21 cellular contexts compared by ENCODE assay signal in the genomic region with DNA sequence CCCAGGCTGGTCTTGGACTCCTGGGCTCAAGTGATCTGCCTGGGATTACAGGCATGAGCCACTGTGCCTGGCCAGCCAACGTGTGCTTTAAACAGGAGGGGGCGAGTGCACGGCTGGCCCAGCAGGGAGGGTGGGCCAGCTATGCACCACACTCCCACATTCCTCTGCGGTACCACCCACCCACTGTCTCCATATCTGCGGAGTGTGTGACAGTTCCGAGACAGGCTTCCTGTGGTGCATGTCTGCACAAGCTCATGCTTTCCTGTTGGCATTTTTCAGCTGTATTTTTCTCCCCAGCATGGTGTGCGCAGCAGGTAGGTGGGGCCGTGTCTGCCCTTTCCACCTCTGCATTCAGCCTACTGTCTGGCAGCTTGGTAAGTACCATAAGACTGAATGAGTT.
A peak's percentile ranks its signal among the peaks of the same experiment; 100 is the strongest.
DNase-seq lines count a peak whose midpoint lies in the region; ATAC-seq and TF ChIP-seq lines count a peak whose summit lies in the region.
"Had no signal": no experiment of that assay in that cellular context is flagged by ENCODE, and none has a peak within 500 bp of the region (broad histone marks: within the 10 kb centered on the region; RNA-seq: fewer than 3 reads in every experiment).

No MANE protein-coding gene starts in this region.

- peaks cover 2% of the 10 kb centered on the region for H3K36me3 Mint-ChIP-seq in mesothelial cell of epicardium
- H3K36me3 Mint-ChIP-seq in stimulated activated memory B cell treated with anti-CD40 and anti-IgM and Interleukin-4, amounts not matched to agents 10 μg/mL and 1 μg/mL and 100 μg/mL, for 72 hours = no peaks in the 10 kb centered on the region
- H3K36me3 Mint-ChIP-seq: CD8-positive, alpha-beta T cell had no signal

- CTCF ChIA-PET in RWPE1 (lab: Yijun Ruan, JAX) = no interaction called here

- H3K4me1 ChIP-seq in upper lobe of right lung = no peaks in the 10 kb centered on the region
- H3K4me1 ChIP-seq: SJCRH30 had no signal

- no peaks in the 10 kb centered on the region for H3K36me3 ChIP-seq in upper lobe of right lung
- H3K36me3 ChIP-seq: BLaER1 treated with 17β-estradiol and CSF1 and Interleukin-3, amounts not matched to agents 10 nM and 100 nM; SJCRH30 had no signal

- no peak overlapping the region for H3K4me3 ChIP-seq in upper lobe of right lung
- H3K4me3 ChIP-seq: BLaER1 treated with 17β-estradiol and CSF1 and Interleukin-3, amounts not matched to agents 10 nM and 100 nM; SJCRH30 had no signal

- POLR2A ChIA-PET in RWPE1 (lab: Yijun Ruan, JAX; ENCODE audit: low non-redundant PET) = no interaction called here

- H3K4me3 Mint-ChIP-seq in mesothelial cell of epicardium = no peak overlapping the region
- H3K4me3 Mint-ChIP-seq in stimulated activated memory B cell treated with anti-CD40 and anti-IgM and Interleukin-4, amounts not matched to agents 10 μg/mL and 1 μg/mL and 100 μg/mL, for 72 hours = no peak overlapping the region
- H3K4me3 Mint-ChIP-seq: CD8-positive, alpha-beta T cell had no signal

- peak overlapping the region; percentile 87 for H3K27ac Mint-ChIP-seq in mesothelial cell of epicardium
- H3K27ac Mint-ChIP-seq in stimulated activated memory B cell treated with anti-CD40 and anti-IgM and Interleukin-4, amounts not matched to agents 10 μg/mL and 1 μg/mL and 100 μg/mL, for 72 hours = no peak overlapping the region
- H3K27ac Mint-ChIP-seq: CD8-positive, alpha-beta T cell had no signal

- peaks cover 23% of the 10 kb centered on the region for H3K9me3 Mint-ChIP-seq in mesothelial cell of epicardium
- H3K9me3 Mint-ChIP-seq in stimulated activated memory B cell treated with anti-CD40 and anti-IgM and Interleukin-4, amounts not matched to agents 10 μg/mL and 1 μg/mL and 100 μg/mL, for 72 hours = peaks cover 14% of the 10 kb centered on the region

- DNase-seq in RWPE1 (ENCODE audit: low spot score) (peak; percentile 51), epithelial cell of prostate (ENCODE audit: low read depth, low spot score) (peak; percentile 73), mesothelial cell of epicardium (ENCODE audit: low spot score in 2 of 2, unreplicated experiment in 2 of 2) (no peak), upper lobe of right lung (no peak)
- DNase-seq: Calu3; CD8-positive, alpha-beta T cell; DMS53; KBM-7; MV-4-11; NCI-H1417; NCI-H187; NCI-H2227 treated with DMSO at 0.1 percent for 48 hours; NCI-H510A treated with DMSO at 0.1 percent for 48 hours; PC-3; RPMI8226; SJCRH30 had no signal

- peaks cover 26% of the 10 kb centered on the region for H3K4me1 Mint-ChIP-seq in mesothelial cell of epicardium
- no peaks in the 10 kb centered on the region for H3K4me1 Mint-ChIP-seq in stimulated activated memory B cell treated with anti-CD40 and anti-IgM and Interleukin-4, amounts not matched to agents 10 μg/mL and 1 μg/mL and 100 μg/mL, for 72 hours

- intact Hi-C loops in upper lobe of right lung (cut with DNase I) = no loop called here

- H3K9me3 ChIP-seq in upper lobe of right lung = no peaks in the 10 kb centered on the region
- H3K9me3 ChIP-seq: SJCRH30 had no signal

- no peaks in the 10 kb centered on the region for H3K27me3 Mint-ChIP-seq in mesothelial cell of epicardium (ENCODE audit: low read depth)
- H3K27me3 Mint-ChIP-seq in stimulated activated memory B cell treated with anti-CD40 and anti-IgM and Interleukin-4, amounts not matched to agents 10 μg/mL and 1 μg/mL and 100 μg/mL, for 72 hours = peaks cover 26% of the 10 kb centered on the region

- TF ChIP-seq CTCF in RWPE1 (conservative IDR thresholded peaks at IDR 0.05; ENCODE audit: low read depth) (no peak), mesothelial cell of epicardium (IDR thresholded peaks at IDR 0.05; ENCODE audit: unreplicated experiment) (no peak), upper lobe of right lung (IDR thresholded peaks at IDR 0.05) (no peak)

- H3K27me3 ChIP-seq in upper lobe of right lung = no peaks in the 10 kb centered on the region
- H3K27me3 ChIP-seq: BLaER1 treated with 17β-estradiol and CSF1 and Interleukin-3, amounts not matched to agents 10 nM and 100 nM; SJCRH30 had no signal

- peak overlapping the region; percentile 71 for H3K27ac ChIP-seq in RWPE1
- peak overlapping the region; percentile 91 for H3K27ac ChIP-seq in epithelial cell of prostate
- no peak overlapping the region for H3K27ac ChIP-seq in upper lobe of right lung
- H3K27ac ChIP-seq: SJCRH30 had no signal

- ATAC-seq in stimulated activated memory B cell treated with anti-CD40 and anti-IgM and Interleukin-4, amounts not matched to agents 10 μg/mL and 1 μg/mL and 100 μg/mL, for 72 hours = peak; percentile 12
- ATAC-seq in upper lobe of right lung = no peak
- ATAC-seq in HG03135 (IDR thresholded peaks at IDR 0.05; ENCODE audit: unreplicated experiment) = no peak
- no peak for ATAC-seq in GM18868 (IDR thresholded peaks at IDR 0.05; ENCODE audit: unreplicated experiment)
- ATAC-seq: CD8-positive, alpha-beta T cell; HepG2; PC-3 had no signal

Comparison
In these comparisons a context has a peak if more than half of its experiments do, and no peak if none do; other contexts are left out.
1. DNase-seq: peak in RWPE1 (single experiment) and epithelial cell of prostate (single experiment); none in mesothelial cell of epicardium (0 of 2) and upper lobe of right lung (single experiment).